8 cellular contexts compared by ENCODE assay signal in the genomic region with DNA sequence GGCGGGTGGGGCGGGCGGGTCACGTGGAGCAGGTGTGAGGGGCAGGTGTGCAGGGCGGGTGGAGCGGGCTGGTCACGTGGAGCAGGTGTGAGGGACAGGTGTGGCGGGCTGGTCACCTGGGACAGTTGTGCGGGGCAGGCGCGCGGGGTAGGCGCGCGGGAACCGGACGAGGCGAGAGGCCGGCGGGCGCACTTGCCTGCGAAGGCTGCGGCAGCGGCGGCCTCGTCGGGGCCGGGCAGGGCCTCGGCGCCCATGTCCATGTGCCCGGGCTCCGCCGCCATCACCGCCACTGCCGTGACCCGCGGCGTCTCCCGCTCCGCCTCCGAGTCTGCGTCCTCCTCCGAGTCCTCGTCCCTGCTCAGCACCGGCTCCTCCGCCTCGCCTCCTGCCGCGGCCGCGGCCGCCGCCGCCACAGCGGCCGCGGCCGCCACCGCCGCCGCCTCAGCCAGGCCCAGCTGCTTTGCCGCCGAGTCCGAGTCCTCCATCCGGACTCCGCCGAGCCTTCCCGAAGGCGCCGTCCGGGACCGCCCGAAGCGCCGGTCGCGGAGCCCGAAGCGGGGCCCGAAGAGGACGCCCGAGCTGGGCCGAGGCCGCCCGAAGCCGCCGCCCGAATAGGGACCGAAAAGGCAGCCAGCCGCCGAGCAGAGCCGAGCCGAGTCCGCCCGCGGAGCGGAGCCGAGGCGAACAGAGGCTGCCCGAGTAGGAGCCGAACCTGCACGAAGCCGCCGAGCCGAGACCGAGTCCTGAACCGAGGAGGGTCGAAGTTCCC. TPM values are rescaled to one million over a fixed set of nuclear protein-coding genes. Genes with fewer than 3 reads are reported as not detected.
DNase-seq lines count a peak whose midpoint lies in the region; ATAC-seq and TF ChIP-seq lines count a peak whose summit lies in the region.

TSS of gene DEAF1 (minus strand) at position 660 of the 769 bp plus-strand sequence. CDS start at position 485, 175 bp downstream.

- DNase-seq in AG09309 (ENCODE audit: low read depth): peak; percentile 84
- DNase-seq in NCI-H345 treated with DMSO at 0.1 percent for 48 hours (lab: John Stamatoyannopoulos, UW; ENCODE audit: unreplicated experiment): peak; percentile 88
- peak; percentile 97 for DNase-seq in activated CD4-positive, CD25-positive, alpha-beta regulatory T cell treated with anti-CD3 and anti-CD28 coated beads, Interleukin-2, amount 50 U/mL, for 16 hours (ENCODE audit: low read depth, low spot score)
- peak; percentile 95 for DNase-seq in cerebellum (ENCODE audit: low spot score)
- DNase-seq in islet precursor cell: peak; percentile 98
- peak; percentile 98 to 99 (median 99) for DNase-seq in stimulated activated CD4-positive, alpha-beta T cell treated with anti-CD3 and anti-CD28 coated beads, Interleukin-12 subunit alpha, Interleukin-12 subunit beta, amount 100 ng/mL, for 48 hours (ENCODE audit: low read depth in 2 of 3, low spot score in 1 of 3)

- peak; percentile 76 for ATAC-seq in GM19025 (IDR thresholded peaks at IDR 0.05; ENCODE audit: low read depth, unreplicated experiment)
- ATAC-seq in HG03280 (IDR thresholded peaks at IDR 0.05; ENCODE audit: unreplicated experiment): peak; percentile 78

- peak within 1 kb of the TSS; percentile 53 for H3K4me3 ChIP-seq in AG09309 (ENCODE audit: control insufficient read depth, low read depth, low read length)

- no peak for TF ChIP-seq CTCF in AG09309 (IDR thresholded peaks at IDR 0.05; ENCODE audit: control insufficient read depth, insufficient read depth, low read depth, low read length, missing control alignments)

RNA-seq across cellular contexts. Expression of gene DEAF1, which starts in this region (rescaled TPM):
- total RNA-seq in cerebellum: 61.0 TPM

Comparison
In these comparisons a context has a peak if more than half of its experiments do, and no peak if none do; other contexts are left out.
1. Peak in every context shown above with its lines: DNase-seq, ATAC-seq and H3K4me3 ChIP-seq.